12 cellular contexts compared by ENCODE assay signal in genomic region chr9:89850633-89851325, GRCh38.
DNase-seq lines count a peak whose midpoint lies in the region; ATAC-seq and TF ChIP-seq lines count a peak whose summit lies in the region.
"Had no signal": no experiment of that assay in that cellular context is flagged by ENCODE, and none has a peak within 500 bp of the region (broad histone marks: within the 10 kb centered on the region; RNA-seq: fewer than 3 reads in every experiment).

No MANE protein-coding gene starts in this region.

- H3K9me3 ChIP-seq in colonic mucosa (no peaks in the 10 kb centered on the region), aorta (ENCODE audit: control insufficient read depth, low read length) (no peaks in the 10 kb centered on the region)
- H3K9me3 ChIP-seq: BLaER1 had no signal

- CTCF ChIA-PET in activated CD8-positive, alpha-beta T cell treated with anti-CD3 and anti-CD28 coated beads for 36 hours (lab: Charles Lee): interaction anchor here (0.9 kb wide), 1 partner anchor 257 kb away, joined by 3 read pairs; no protein-coding TSS in a partner anchor

- no peaks in the 10 kb centered on the region for H3K9me3 Mint-ChIP-seq in activated CD8-positive, alpha-beta T cell treated with anti-CD3 and anti-CD28 coated beads for 36 hours

- H3K4me1 Mint-ChIP-seq in activated CD8-positive, alpha-beta T cell treated with anti-CD3 and anti-CD28 coated beads for 36 hours (ENCODE audit: low read depth): no peaks in the 10 kb centered on the region

- POLR2A ChIA-PET in activated CD8-positive, alpha-beta T cell treated with anti-CD3 and anti-CD28 coated beads for 36 hours (lab: Charles Lee): no interaction called here

- DNase-seq in Right ventricle myocardium superior (no peak), cardiac septum (ENCODE audit: low spot score) (no peak), colonic mucosa (peak; percentile 60), medulla oblongata (ENCODE audit: extremely low spot score) (peak; percentile 49), aorta (peak in 1 of 2 donors; percentile 62), LoVo (ENCODE audit: low spot score) (no peak)
- no peak for DNase-seq in activated CD8-positive, alpha-beta T cell treated with anti-CD3 and anti-CD28 coated beads for 36 hours
- DNase-seq: glutamatergic neuron, HFFc6, NCI-H1105 treated with DMSO at 0.1 percent for 48 hours had no signal

- 36 to 48% methylated on average over 7 of the region's 7 CpGs for WGBS in aorta, 2 donors

- H3K27ac ChIP-seq in colonic mucosa (no peak overlapping the region), aorta (ENCODE audit: low read depth in 1 of 2, low read length in 2 of 2) (no peak overlapping the region)
- H3K27ac ChIP-seq: BLaER1 had no signal

- H3K27me3 Mint-ChIP-seq in activated CD8-positive, alpha-beta T cell treated with anti-CD3 and anti-CD28 coated beads for 36 hours: no peaks in the 10 kb centered on the region

- H3K27me3 ChIP-seq in colonic mucosa: no peaks in the 10 kb centered on the region
- H3K27me3 ChIP-seq in aorta (ENCODE audit: control insufficient read depth in 1 of 2, insufficient read depth in 2 of 2, low read length in 1 of 2): no peaks in the 10 kb centered on the region
- H3K27me3 ChIP-seq: BLaER1 had no signal

- H3K36me3 Mint-ChIP-seq in activated CD8-positive, alpha-beta T cell treated with anti-CD3 and anti-CD28 coated beads for 36 hours (ENCODE audit: low read depth): no peaks in the 10 kb centered on the region

- no peak overlapping the region for H3K9ac ChIP-seq in colonic mucosa (ENCODE audit: low read depth in 2 of 2, low read length in 2 of 2)
- H3K9ac ChIP-seq: BLaER1 had no signal

- TF ChIP-seq CTCF in colonic mucosa (IDR thresholded peaks at IDR 0.05): no peak
- TF ChIP-seq CTCF in activated CD8-positive, alpha-beta T cell treated with anti-CD3 and anti-CD28 coated beads for 36 hours (IDR thresholded peaks at IDR 0.05): no peak

- H3K27ac Mint-ChIP-seq in activated CD8-positive, alpha-beta T cell treated with anti-CD3 and anti-CD28 coated beads for 36 hours: no peak overlapping the region
- H3K27ac Mint-ChIP-seq: HFFc6 had no signal

- ATAC-seq in Right ventricle myocardium superior (ENCODE audit: poor library complexity): peak; percentile 84
- peak; percentile 30 for ATAC-seq in aorta (ENCODE audit: low FRiP score)
- ATAC-seq in activated CD8-positive, alpha-beta T cell treated with anti-CD3 and anti-CD28 coated beads for 36 hours: no peak
- ATAC-seq in HG02571 (IDR thresholded peaks at IDR 0.05; ENCODE audit: unreplicated experiment): no peak

- H3K4me3 ChIP-seq in colonic mucosa (no peak overlapping the region), aorta (ENCODE audit: low read length in 2 of 2) (no peak overlapping the region)
- H3K4me3 ChIP-seq: BLaER1 had no signal

- H3K4me1 ChIP-seq in colonic mucosa: no peaks in the 10 kb centered on the region
- H3K4me1 ChIP-seq in aorta (ENCODE audit: control insufficient read depth in 1 of 2, insufficient read depth in 2 of 2, low read length in 2 of 2): no peaks in the 10 kb centered on the region

- intact Hi-C loops in Right ventricle myocardium superior (cut with DNase I) (no loop called here), cardiac septum (cut with DNase I) (no loop called here), colonic mucosa (cut with DNase I) (no loop called here), aorta (cut with DNase I) (no loop called here)
- intact Hi-C loops in activated CD8-positive, alpha-beta T cell treated with anti-CD3 and anti-CD28 coated beads for 36 hours (cut with micrococcal nuclease): no loop called here

- no peak overlapping the region for H3K4me3 Mint-ChIP-seq in activated CD8-positive, alpha-beta T cell treated with anti-CD3 and anti-CD28 coated beads for 36 hours
- H3K4me3 Mint-ChIP-seq: HFFc6 had no signal

- H3K36me3 ChIP-seq in colonic mucosa: no peaks in the 10 kb centered on the region
- no peaks in the 10 kb centered on the region for H3K36me3 ChIP-seq in aorta (ENCODE audit: control insufficient read depth in 1 of 2, insufficient read depth in 2 of 2, low read length in 1 of 2)
- H3K36me3 ChIP-seq: BLaER1 had no signal

Comparison
In these comparisons a context has a peak if more than half of its experiments do, and no peak if none do; other contexts are left out.
1. ATAC-seq: peak in Right ventricle myocardium superior (single experiment) and aorta (single experiment); none in activated CD8-positive, alpha-beta T cell treated with anti-CD3 and anti-CD28 coated beads for 36 hours (single experiment) and HG02571 (single experiment).
2. DNase-seq: peak in colonic mucosa (single experiment) and medulla oblongata (single experiment); none in Right ventricle myocardium superior (single experiment), cardiac septum (single experiment), activated CD8-positive, alpha-beta T cell treated with anti-CD3 and anti-CD28 coated beads for 36 hours (single experiment) and LoVo (single experiment).